In genomic region chr12:96047151-96047620, GRCh38 we compare ENCODE assay signal across 8 cellular contexts. TPM values are rescaled to one million over a fixed set of nuclear protein-coding genes. Genes with fewer than 3 reads are reported as not detected.
DNase-seq lines count a peak whose midpoint lies in the region; ATAC-seq, FAIRE-seq and TF ChIP-seq lines count a peak whose summit lies in the region.

No MANE protein-coding gene starts in this region.

- no peaks in the 10 kb centered on the region for H3K9me3 Mint-ChIP-seq in CD8-positive, alpha-beta T cell

- peak overlapping the region; percentile 69 for H3K4me3 Mint-ChIP-seq in CD8-positive, alpha-beta T cell

- in situ Hi-C loops in HepG2 (cut with HindIII; ENCODE audit: extremely low pct_ligation_motif_present, low pct_unique_long_range_greater_than_20kb) = no loop called here

- intact Hi-C loops in CD8-positive, alpha-beta T cell (cut with DNase I, micrococcal nuclease) = no loop called here
- intact Hi-C loops in HepG2 (cut with micrococcal nuclease; ENCODE audit: unreplicated experiment) = no loop called here

- no peak for TF ChIP-seq CTCF in CD8-positive, alpha-beta T cell (IDR thresholded peaks at IDR 0.05)
- TF ChIP-seq CTCF in OCI-LY3 (IDR thresholded peaks at IDR 0.05; ENCODE audit: low read depth, low read length) (no peak), HepG2 (CRISPR knock-in tag; IDR thresholded peaks at IDR 0.05) (no peak)

- no peaks in the 10 kb centered on the region for H3K27me3 ChIP-seq in CD8-positive, alpha-beta T cell (ENCODE audit: insufficient read depth, low read length)
- H3K27me3 ChIP-seq in OCI-LY3 (ENCODE audit: low read depth, low read length) = peaks cover 11% of the 10 kb centered on the region; the same call in 1 of the 2 replicates
- peaks cover 0 to 15% of the 10 kb centered on the region in 2 experiments; a peak in 2 of 5 replicates for H3K27me3 ChIP-seq in HepG2 (ENCODE audit: control insufficient read depth in 1 of 2, insufficient read depth in 2 of 2, low read length in 2 of 2)

- H3K79me2 ChIP-seq in OCI-LY3 (ENCODE audit: low read length) (no peaks in the 10 kb centered on the region), HepG2 (ENCODE audit: insufficient read depth, low read length) (no peaks in the 10 kb centered on the region)

- H3K4me2 ChIP-seq in OCI-LY3 (ENCODE audit: low read length) (peak overlapping the region; percentile 54), HepG2 (ENCODE audit: low read depth, low read length) (0 out of 2 replicates have a peak overlapping the region, but pooled peaks have one; percentile 25)

- ATAC-seq in CD8-positive, alpha-beta T cell = peak; percentile 23
- ATAC-seq in GM21528 (IDR thresholded peaks at IDR 0.05; ENCODE audit: low FRiP score, unreplicated experiment) (peak; percentile 26), HepG2 (0 out of 3 replicates have a peak, but pooled peaks have one; percentile 14)

- peak overlapping the region; percentile 7 for H3K27ac ChIP-seq in CD8-positive, alpha-beta T cell (ENCODE audit: low read depth, low read length)
- no peak overlapping the region for H3K27ac ChIP-seq in OCI-LY3 (ENCODE audit: low read length)
- no peak overlapping the region for H3K27ac ChIP-seq in HepG2 (ENCODE audit: extremely low read length, insufficient read depth, low read length)

- no peak for TF ChIP-seq EP300 in HepG2 (IDR thresholded peaks at IDR 0.05; ENCODE audit: low read depth in 2 of 2, low read length in 2 of 2)
- no peak for TF ChIP-seq EP300 in HepG2 (CRISPR knock-in tag; IDR thresholded peaks at IDR 0.05; ENCODE audit: borderline replicate concordance)

- CTCF ChIA-PET in CD8-positive, alpha-beta T cell (lab: Charles Lee) = interaction anchor here (0.7 kb wide), 1 partner anchor 50 kb away, joined by 3 read pairs; no protein-coding TSS in a partner anchor
- CTCF ChIA-PET in HepG2 (lab: Yijun Ruan, JAX; ENCODE audit: low intra/inter-chr PET ratio, low total read pairs) = no interaction called here

- 45% methylated on average over 4 of the region's 4 CpGs for WGBS in HepG2 (ENCODE audit: low lambda C conversion rate)

- FAIRE-seq in HepG2 (lab: Jason Lieb, UNC) = no peak

- no TSS peak for BruUV-seq in HepG2 (replicated peaks; lab: Mats Ljungman, UMichigan)

- no peak for TF ChIP-seq RAD21 in HepG2 (CRISPR knock-in tag; IDR thresholded peaks at IDR 0.05)

- H3K4me3 ChIP-seq in CD8-positive, alpha-beta T cell (ENCODE audit: low read depth, low read length) = no peak overlapping the region
- H3K4me3 ChIP-seq in OCI-LY3 (ENCODE audit: low read length) = peak overlapping the region; percentile 19; the same call in 1 of the 2 replicates
- no peak overlapping the region for H3K4me3 ChIP-seq in HepG2 (replicated peaks in 1 of 3; ENCODE audit: insufficient read depth in 1 of 3, low read depth in 2 of 3, low read length in 3 of 3)

- TF ChIP-seq POLR2A in HepG2 (IDR thresholded peaks at IDR 0.05; ENCODE audit: insufficient read depth in 1 of 2, low read depth in 2 of 2, low read length in 2 of 2) = no peak

- no peaks in the 10 kb centered on the region for H4K20me1 ChIP-seq in OCI-LY3 (ENCODE audit: insufficient read depth, low read length)
- H4K20me1 ChIP-seq in HepG2 (ENCODE audit: insufficient read depth, low read length) = no peaks in the 10 kb centered on the region

- POLR2A ChIA-PET in CD8-positive, alpha-beta T cell (lab: Charles Lee) = no interaction called here
- POLR2A ChIA-PET in HepG2 (lab: Yijun Ruan, JAX) = no interaction called here

- peaks cover 21% of the 10 kb centered on the region for H3K4me1 ChIP-seq in CD8-positive, alpha-beta T cell (ENCODE audit: insufficient read depth, low read length)
- H3K4me1 ChIP-seq in OCI-LY3 (ENCODE audit: low read length) = peaks cover 20% of the 10 kb centered on the region
- peaks cover 45% of the 10 kb centered on the region for H3K4me1 ChIP-seq in HepG2 (ENCODE audit: insufficient read depth, low read length)

- H3K27ac Mint-ChIP-seq in CD8-positive, alpha-beta T cell = peak overlapping the region; percentile 86

- H3K36me3 Mint-ChIP-seq in CD8-positive, alpha-beta T cell = no peaks in the 10 kb centered on the region

- peaks cover 32% of the 10 kb centered on the region for H3K4me1 Mint-ChIP-seq in CD8-positive, alpha-beta T cell (ENCODE audit: low read depth)

- H3K9ac ChIP-seq in OCI-LY3 (ENCODE audit: low read length) (no peak overlapping the region), HepG2 (ENCODE audit: insufficient read depth, low read depth, low read length) (no peak overlapping the region)

- no peaks in the 10 kb centered on the region for H3K27me3 Mint-ChIP-seq in CD8-positive, alpha-beta T cell (ENCODE audit: low read depth)

- no peak for DNase-seq in CD8-positive, alpha-beta T cell
- DNase-seq in HepG2 (ENCODE audit: low spot score) (no peak), NCI-H510A treated with DMSO at 0.1 percent for 48 hours (lab: John Stamatoyannopoulos, UW) (no peak), NCI-H1436 treated with DMSO at 0.1 percent for 48 hours (lab: John Stamatoyannopoulos, UW) (no peak), cerebellar nuclear complex (lab: John Stamatoyannopoulos, UW) (no peak), islet precursor cell (no peak)

- no peaks in the 10 kb centered on the region for H3K36me3 ChIP-seq in CD8-positive, alpha-beta T cell (ENCODE audit: insufficient read depth, low read length)
- H3K36me3 ChIP-seq in OCI-LY3 (replicated peaks; ENCODE audit: low read depth, low read length) (no peaks in the 10 kb centered on the region), HepG2 (replicated peaks in 1 of 2; ENCODE audit: control insufficient read depth in 1 of 2, insufficient read depth in 2 of 2, low read length in 2 of 2) (no peaks in the 10 kb centered on the region)

- H3K9me3 ChIP-seq in CD8-positive, alpha-beta T cell (ENCODE audit: low read length) = no peaks in the 10 kb centered on the region
- H3K9me3 ChIP-seq in OCI-LY3 (ENCODE audit: insufficient read depth, low read length) = no peaks in the 10 kb centered on the region
- no peaks in the 10 kb centered on the region for H3K9me3 ChIP-seq in HepG2 (ENCODE audit: low read length)

- H2AFZ ChIP-seq in OCI-LY3 (ENCODE audit: low read depth, low read length) = no peak overlapping the region
- no peak overlapping the region for H2AFZ ChIP-seq in HepG2 (ENCODE audit: low read length)

TF ChIP-seq in HepG2, 621 proteins besides CTCF, POLR2A, EP300 and RAD21 (continues in another document):
- TF ChIP-seq THAP11 (CRISPR knock-in tag; IDR thresholded peaks at IDR 0.05) = no peak
- TF ChIP-seq KDM5A (IDR thresholded peaks at IDR 0.05; ENCODE audit: borderline replicate concordance, low read length) = no peak
- no peak for TF ChIP-seq ELF3 (CRISPR knock-in tag; IDR thresholded peaks at IDR 0.05)
- TF ChIP-seq ZNF652 (CRISPR knock-in tag; IDR thresholded peaks at IDR 0.05; ENCODE audit: borderline replicate concordance, low read depth) = no peak
- TF ChIP-seq TP53 (CRISPR knock-in tag; conservative IDR thresholded peaks at IDR 0.05) = no peak

RNA-seq across cellular contexts. Expression of gene LTA4H, which starts 11.8 kb away (rescaled TPM):
- total RNA-seq in CD8-positive, alpha-beta T cell = 10 to 100 TPM; 38.4 to 42.9 TPM
- total RNA-seq in HepG2 (2016; rRNA removed; fragmentation: Illumina TruSeq; extraction: Trizol) = 90.4 and 114 TPM in 2 replicates
- 19.9 and 28.2 TPM in 2 replicates for total RNA-seq in HepG2 (2016; cell fraction: cytosol; rRNA removed; fragmentation: Illumina TruSeq; extraction: Trizol; ENCODE audit: low read depth)
- 86.9 and 108 TPM in 2 replicates for total RNA-seq in HepG2 (2016; cell fraction: insoluble cytoplasmic fraction; rRNA removed; fragmentation: Illumina TruSeq; extraction: Trizol)
- total RNA-seq in HepG2 (2016; cell fraction: membrane; rRNA removed; fragmentation: Illumina TruSeq; extraction: Trizol) = 66.0 and 81.9 TPM in 2 replicates
- 54.5 and 55.7 TPM in 2 replicates for total RNA-seq in HepG2 (2016; cell fraction: nucleus; rRNA removed; fragmentation: Illumina TruSeq; extraction: Trizol)
- polyA plus RNA-seq in HepG2 (2011; rRNA removed) = 74.4 and 87.5 TPM in 2 replicates
- polyA plus RNA-seq in HepG2 (2011; cell fraction: cytosol; rRNA removed) = 50.8 and 73.9 TPM in 2 replicates
- 43.0 and 54.3 TPM in 2 replicates for polyA plus RNA-seq in HepG2 (2011; cell fraction: nucleus; rRNA removed)
- 111 and 121 TPM in 2 replicates for polyA plus RNA-seq in HepG2 (2012)
- polyA plus RNA-seq in HepG2 (2016; cell fraction: cytosol; fragmentation: Illumina TruSeq; extraction: Trizol; ENCODE audit: low read depth) = 22.4 and 25.2 TPM in 2 replicates
- polyA plus RNA-seq in HepG2 (2016; cell fraction: insoluble cytoplasmic fraction; fragmentation: Illumina TruSeq; extraction: Trizol; ENCODE audit: low read depth) = 97.9 and 98.6 TPM in 2 replicates
- 49.0 and 58.4 TPM in 2 replicates for polyA plus RNA-seq in HepG2 (2016; cell fraction: membrane; fragmentation: Illumina TruSeq; extraction: Trizol; ENCODE audit: low read depth)
- polyA plus RNA-seq in HepG2 (2016; cell fraction: nucleus; fragmentation: Illumina TruSeq; extraction: Trizol; ENCODE audit: insufficient read depth, low read depth) = 57.8 and 60.3 TPM in 2 replicates
- 53.9 and 54.2 TPM in 2 replicates for polyA minus RNA-seq in HepG2 (2011; rRNA and poly(A)+ RNA removed; ENCODE audit: low replicate concordance)
- 45.7 and 50.7 TPM in 2 replicates for polyA minus RNA-seq in HepG2 (2011; cell fraction: cytosol; rRNA and poly(A)+ RNA removed)
- polyA minus RNA-seq in HepG2 (2011; cell fraction: nucleus; rRNA and poly(A)+ RNA removed) = 50.5 and 65.3 TPM in 2 replicates

RNA-seq across cellular contexts. Expression of gene HAL, which starts 51.0 kb away (rescaled TPM):
- under 1 TPM; 0.17 to 0.95 TPM for total RNA-seq in CD8-positive, alpha-beta T cell
- total RNA-seq in HepG2 (2016; rRNA removed; fragmentation: Illumina TruSeq; extraction: Trizol) = 0.56 and 0.89 TPM in 2 replicates
- 0.10 and 0.26 TPM in 2 replicates for total RNA-seq in HepG2 (2016; cell fraction: cytosol; rRNA removed; fragmentation: Illumina TruSeq; extraction: Trizol; ENCODE audit: low read depth)
- 0.58 and 1.1 TPM in 2 replicates for total RNA-seq in HepG2 (2016; cell fraction: insoluble cytoplasmic fraction; rRNA removed; fragmentation: Illumina TruSeq; extraction: Trizol)
- total RNA-seq in HepG2 (2016; cell fraction: membrane; rRNA removed; fragmentation: Illumina TruSeq; extraction: Trizol) = 0.22 and 0.59 TPM in 2 replicates
- total RNA-seq in HepG2 (2016; cell fraction: nucleus; rRNA removed; fragmentation: Illumina TruSeq; extraction: Trizol) = 1.8 and 2.1 TPM in 2 replicates
- 37.8 and 63.7 TPM in 2 replicates for polyA plus RNA-seq in HepG2 (2011; rRNA removed)
- polyA plus RNA-seq in HepG2 (2011; cell fraction: cytosol; rRNA removed) = 17.0 and 30.5 TPM in 2 replicates
- polyA plus RNA-seq in HepG2 (2011; cell fraction: nucleus; rRNA removed) = 159 and 187 TPM in 2 replicates
- 38.1 and 88.4 TPM in 2 replicates for polyA plus RNA-seq in HepG2 (2012)
- 0.11 TPM in 2 replicates for polyA plus RNA-seq in HepG2 (2016; cell fraction: cytosol; fragmentation: Illumina TruSeq; extraction: Trizol; ENCODE audit: low read depth)
- polyA plus RNA-seq in HepG2 (2016; cell fraction: insoluble cytoplasmic fraction; fragmentation: Illumina TruSeq; extraction: Trizol; ENCODE audit: low read depth) = 0.50 and 0.67 TPM in 2 replicates
- polyA plus RNA-seq in HepG2 (2016; cell fraction: membrane; fragmentation: Illumina TruSeq; extraction: Trizol; ENCODE audit: low read depth) = 0.20 and 0.25 TPM in 2 replicates
- polyA plus RNA-seq in HepG2 (2016; cell fraction: nucleus; fragmentation: Illumina TruSeq; extraction: Trizol; ENCODE audit: insufficient read depth, low read depth) = 1.8 and 2.3 TPM in 2 replicates
- 3.5 and 84.7 TPM in 2 replicates for polyA minus RNA-seq in HepG2 (2011; rRNA and poly(A)+ RNA removed; ENCODE audit: low replicate concordance)
- polyA minus RNA-seq in HepG2 (2011; cell fraction: cytosol; rRNA and poly(A)+ RNA removed) = 24.7 and 49.8 TPM in 2 replicates
- 65.0 and 124 TPM in 2 replicates for polyA minus RNA-seq in HepG2 (2011; cell fraction: nucleus; rRNA and poly(A)+ RNA removed)
